In the genomic region with DNA sequence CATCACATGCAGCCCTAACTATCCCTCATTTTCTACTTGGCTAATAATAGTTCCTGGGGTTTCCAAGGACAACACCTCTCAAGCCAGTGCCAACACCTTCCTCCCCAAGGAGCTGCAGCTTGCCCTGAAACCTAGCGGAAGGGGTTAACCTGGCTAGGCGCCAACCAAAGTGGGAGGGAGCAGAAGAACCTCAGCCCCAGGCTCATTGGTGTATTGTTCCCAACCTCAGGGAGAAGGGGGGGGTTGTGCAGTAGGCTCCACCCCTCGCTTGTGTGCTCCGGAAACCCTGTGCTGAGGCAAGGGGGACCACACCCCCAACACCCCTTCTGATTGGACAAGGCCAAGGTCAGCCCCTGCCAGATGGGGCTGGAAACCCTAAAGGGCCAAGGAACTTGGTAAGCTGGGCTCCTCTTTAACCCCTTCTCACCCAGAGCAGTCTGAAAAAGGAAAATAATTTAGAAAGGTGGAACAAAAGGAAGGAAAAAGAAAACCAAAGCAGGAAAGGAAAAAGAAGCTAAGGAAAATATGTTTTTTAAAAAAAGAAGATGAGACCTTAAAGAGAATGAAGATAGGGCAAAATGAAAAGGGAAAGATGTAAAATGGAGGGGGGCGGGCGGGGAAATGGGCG, we compare ENCODE assay signal across 1 cellular context.
A peak's percentile ranks its signal among the peaks of the same experiment; 100 is the strongest.
TF ChIP-seq lines count a peak whose summit lies in the region.

No MANE protein-coding gene starts in this region.

TF ChIP-seq in A549, 52 proteins besides CTCF, POLR2A, EP300 and RAD21 (continued from another document):
- TF ChIP-seq, protein P1, sequence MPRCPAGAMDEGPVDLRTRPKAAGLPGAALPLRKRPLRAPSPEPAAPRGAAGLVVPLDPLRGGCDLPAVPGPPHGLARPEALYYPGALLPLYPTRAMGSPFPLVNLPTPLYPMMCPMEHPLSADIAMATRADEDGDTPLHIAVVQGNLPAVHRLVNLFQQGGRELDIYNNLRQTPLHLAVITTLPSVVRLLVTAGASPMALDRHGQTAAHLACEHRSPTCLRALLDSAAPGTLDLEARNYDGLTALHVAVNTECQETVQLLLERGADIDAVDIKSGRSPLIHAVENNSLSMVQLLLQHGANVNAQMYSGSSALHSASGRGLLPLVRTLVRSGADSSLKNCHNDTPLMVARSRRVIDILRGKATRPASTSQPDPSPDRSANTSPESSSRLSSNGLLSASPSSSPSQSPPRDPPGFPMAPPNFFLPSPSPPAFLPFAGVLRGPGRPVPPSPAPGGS (IDR thresholded peaks at IDR 0.05), result no peak
- TF ChIP-seq MYC (IDR thresholded peaks at IDR 0.05; ENCODE audit: borderline replicate concordance, low read length) (no peak), NR3C1 (IDR thresholded peaks at IDR 0.05) (no peak), FOXS1 (CRISPR knock-in tag; IDR thresholded peaks at IDR 0.05) (no peak), CEBPB (IDR thresholded peaks at IDR 0.05) (peak in 1 of 2 experiments; percentile 42; a peak in 1 of 4 replicates), EHF (CRISPR knock-in tag; IDR thresholded peaks at IDR 0.05) (no peak), RFX5 (IDR thresholded peaks at IDR 0.05) (no peak), FOSB (CRISPR knock-in tag; IDR thresholded peaks at IDR 0.05) (no peak), EHMT2 (IDR thresholded peaks at IDR 0.05; ENCODE audit: low read depth) (no peak), ZSCAN20 (CRISPR knock-in tag; IDR thresholded peaks at IDR 0.05) (no peak), BHLHE40 (IDR thresholded peaks at IDR 0.05; ENCODE audit: low read depth, low read length) (no peak), JUNB (IDR thresholded peaks at IDR 0.05) (no peak), MAZ (IDR thresholded peaks at IDR 0.05; ENCODE audit: borderline replicate concordance, low read depth, low read length) (0 out of 2 replicates have a peak, but pooled peaks have one; percentile 46), SREBF2 (IDR thresholded peaks at IDR 0.05) (no peak), FOSL2 (IDR thresholded peaks at IDR 0.05) (no peak), FOSL2 (CRISPR knock-in tag; IDR thresholded peaks at IDR 0.05) (no peak), CHD4 (IDR thresholded peaks at IDR 0.05; ENCODE audit: borderline replicate concordance) (no peak), RNF2 (IDR thresholded peaks at IDR 0.05; ENCODE audit: borderline replicate concordance, low read depth) (no peak), NPAS2 (CRISPR knock-in tag; IDR thresholded peaks at IDR 0.05; ENCODE audit: borderline replicate concordance) (no peak), TFCP2L1 (CRISPR knock-in tag; IDR thresholded peaks at IDR 0.05) (no peak), CBX2 (IDR thresholded peaks at IDR 0.05; ENCODE audit: borderline replicate concordance, low read depth) (no peak), RARB (CRISPR knock-in tag; IDR thresholded peaks at IDR 0.05) (no peak), CBX8 (IDR thresholded peaks at IDR 0.05) (no peak)
- TF ChIP-seq, protein P2, sequence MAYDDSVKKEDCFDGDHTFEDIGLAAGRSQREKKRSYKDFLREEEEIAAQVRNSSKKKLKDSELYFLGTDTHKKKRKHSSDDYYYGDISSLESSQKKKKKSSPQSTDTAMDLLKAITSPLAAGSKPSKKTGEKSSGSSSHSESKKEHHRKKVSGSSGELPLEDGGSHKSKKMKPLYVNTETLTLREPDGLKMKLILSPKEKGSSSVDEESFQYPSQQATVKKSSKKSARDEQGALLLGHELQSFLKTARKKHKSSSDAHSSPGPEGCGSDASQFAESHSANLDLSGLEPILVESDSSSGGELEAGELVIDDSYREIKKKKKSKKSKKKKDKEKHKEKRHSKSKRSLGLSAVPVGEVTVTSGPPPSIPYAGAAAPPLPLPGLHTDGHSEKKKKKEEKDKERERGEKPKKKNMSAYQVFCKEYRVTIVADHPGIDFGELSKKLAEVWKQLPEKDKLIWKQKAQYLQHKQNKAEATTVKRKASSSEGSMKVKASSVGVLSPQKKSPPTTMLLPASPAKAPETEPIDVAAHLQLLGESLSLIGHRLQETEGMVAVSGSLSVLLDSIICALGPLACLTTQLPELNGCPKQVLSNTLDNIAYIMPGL (CRISPR knock-in tag; IDR thresholded peaks at IDR 0.05; ENCODE audit: borderline replicate concordance), result no peak
- TF ChIP-seq, protein P3, sequence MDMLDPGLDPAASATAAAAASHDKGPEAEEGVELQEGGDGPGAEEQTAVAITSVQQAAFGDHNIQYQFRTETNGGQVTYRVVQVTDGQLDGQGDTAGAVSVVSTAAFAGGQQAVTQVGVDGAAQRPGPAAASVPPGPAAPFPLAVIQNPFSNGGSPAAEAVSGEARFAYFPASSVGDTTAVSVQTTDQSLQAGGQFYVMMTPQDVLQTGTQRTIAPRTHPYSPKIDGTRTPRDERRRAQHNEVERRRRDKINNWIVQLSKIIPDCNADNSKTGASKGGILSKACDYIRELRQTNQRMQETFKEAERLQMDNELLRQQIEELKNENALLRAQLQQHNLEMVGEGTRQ (IDR thresholded peaks at IDR 0.05), result no peak
- TF ChIP-seq, protein P4, sequence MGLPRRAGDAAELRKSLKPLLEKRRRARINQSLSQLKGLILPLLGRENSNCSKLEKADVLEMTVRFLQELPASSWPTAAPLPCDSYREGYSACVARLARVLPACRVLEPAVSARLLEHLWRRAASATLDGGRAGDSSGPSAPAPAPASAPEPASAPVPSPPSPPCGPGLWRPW (IDR thresholded peaks at IDR 0.05), result no peak
- TF ChIP-seq, protein P5, sequence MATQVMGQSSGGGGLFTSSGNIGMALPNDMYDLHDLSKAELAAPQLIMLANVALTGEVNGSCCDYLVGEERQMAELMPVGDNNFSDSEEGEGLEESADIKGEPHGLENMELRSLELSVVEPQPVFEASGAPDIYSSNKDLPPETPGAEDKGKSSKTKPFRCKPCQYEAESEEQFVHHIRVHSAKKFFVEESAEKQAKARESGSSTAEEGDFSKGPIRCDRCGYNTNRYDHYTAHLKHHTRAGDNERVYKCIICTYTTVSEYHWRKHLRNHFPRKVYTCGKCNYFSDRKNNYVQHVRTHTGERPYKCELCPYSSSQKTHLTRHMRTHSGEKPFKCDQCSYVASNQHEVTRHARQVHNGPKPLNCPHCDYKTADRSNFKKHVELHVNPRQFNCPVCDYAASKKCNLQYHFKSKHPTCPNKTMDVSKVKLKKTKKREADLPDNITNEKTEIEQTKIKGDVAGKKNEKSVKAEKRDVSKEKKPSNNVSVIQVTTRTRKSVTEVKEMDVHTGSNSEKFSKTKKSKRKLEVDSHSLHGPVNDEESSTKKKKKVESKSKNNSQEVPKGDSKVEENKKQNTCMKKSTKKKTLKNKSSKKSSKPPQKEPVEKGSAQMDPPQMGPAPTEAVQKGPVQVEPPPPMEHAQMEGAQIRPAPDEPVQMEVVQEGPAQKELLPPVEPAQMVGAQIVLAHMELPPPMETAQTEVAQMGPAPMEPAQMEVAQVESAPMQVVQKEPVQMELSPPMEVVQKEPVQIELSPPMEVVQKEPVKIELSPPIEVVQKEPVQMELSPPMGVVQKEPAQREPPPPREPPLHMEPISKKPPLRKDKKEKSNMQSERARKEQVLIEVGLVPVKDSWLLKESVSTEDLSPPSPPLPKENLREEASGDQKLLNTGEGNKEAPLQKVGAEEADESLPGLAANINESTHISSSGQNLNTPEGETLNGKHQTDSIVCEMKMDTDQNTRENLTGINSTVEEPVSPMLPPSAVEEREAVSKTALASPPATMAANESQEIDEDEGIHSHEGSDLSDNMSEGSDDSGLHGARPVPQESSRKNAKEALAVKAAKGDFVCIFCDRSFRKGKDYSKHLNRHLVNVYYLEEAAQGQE (IDR thresholded peaks at IDR 0.05), result 0 out of 2 replicates have a peak, but pooled peaks have one; percentile 8
